ENCODE assay signal across 9 cellular contexts in the genomic region with DNA sequence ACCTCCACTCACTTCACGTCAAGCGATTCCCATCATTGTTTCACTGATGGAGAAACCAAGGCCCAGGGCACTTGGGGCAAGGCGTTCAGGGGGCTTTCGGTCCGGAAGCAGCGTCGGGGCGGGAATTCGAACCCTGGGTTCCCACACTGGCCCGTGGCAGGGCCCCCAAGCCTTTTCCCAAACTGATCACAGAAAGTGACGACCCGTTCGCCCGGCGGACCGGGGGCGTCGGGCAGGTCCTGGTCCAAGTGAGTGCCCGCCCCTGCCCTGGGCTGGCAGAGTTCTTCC. TPM values are rescaled to one million over a fixed set of nuclear protein-coding genes. Genes with fewer than 3 reads are reported as not detected.
A peak's percentile ranks its signal among the peaks of the same experiment; 100 is the strongest.
DNase-seq lines count a peak whose midpoint lies in the region; ATAC-seq and TF ChIP-seq lines count a peak whose summit lies in the region.
"Had no signal": no experiment of that assay in that cellular context is flagged by ENCODE, and none has a peak within 500 bp of the region (broad histone marks: within the 10 kb centered on the region; RNA-seq: fewer than 3 reads in every experiment).

No MANE protein-coding gene starts in this region.

- DNase-seq in GM12865 (ENCODE audit: low read depth) (no peak), dedifferentiated amniotic fluid mesenchymal stem cell (ENCODE audit: extremely low spot score) (no peak), NCI-H1694 treated with DMSO at 0.1 percent for 48 hours (lab: John Stamatoyannopoulos, UW) (no peak), DMS153 treated with DMSO at 0.1 percent for 48 hours (lab: John Stamatoyannopoulos, UW; ENCODE audit: unreplicated experiment) (no peak)

- H3K36me3 ChIP-seq in KOPT-K1 (ENCODE audit: insufficient read depth, low read length) (peaks cover 28% of the 10 kb centered on the region), duodenal mucosa (ENCODE audit: control insufficient read depth in 1 of 2, insufficient read depth in 2 of 2, low read length in 2 of 2) (peaks cover 12 to 26% of the 10 kb centered on the region in 2 donors), neutrophil (peaks cover 30% of the 10 kb centered on the region)

- peak overlapping the region; percentile 85 for H3K27ac ChIP-seq in KOPT-K1 (ENCODE audit: low read depth, low read length, poor library complexity, severe bottlenecking)
- peak overlapping the region; percentile 68 for H3K27ac ChIP-seq in duodenal mucosa (ENCODE audit: low read depth, low read length)
- H3K27ac ChIP-seq in neutrophil: peak overlapping the region; percentile 97

- H3K4me1 ChIP-seq in duodenal mucosa (ENCODE audit: control insufficient read depth in 1 of 2, insufficient read depth in 2 of 2, low read length in 2 of 2): peaks cover 11 to 18% of the 10 kb centered on the region in 2 donors
- peaks cover 21 to 23% of the 10 kb centered on the region in 2 experiments for H3K4me1 ChIP-seq in neutrophil (ENCODE audit: control insufficient read depth in 1 of 2, insufficient read depth in 1 of 2, low read depth in 1 of 2, low read length in 1 of 2)

- H3K4me3 ChIP-seq in GM12865 (ENCODE audit: low read depth, low read length): peak overlapping the region; percentile 74
- H3K4me3 ChIP-seq in duodenal mucosa (ENCODE audit: low read depth in 1 of 2, low read length in 2 of 2): peak overlapping the region; percentile 96 to 98
- peak overlapping the region; percentile 82 to 96 for H3K4me3 ChIP-seq in neutrophil (ENCODE audit: low read depth in 1 of 2, low read length in 1 of 2)

- H3K27me3 ChIP-seq in duodenal mucosa (ENCODE audit: control insufficient read depth in 1 of 2, insufficient read depth in 2 of 2, low read length in 2 of 2): no peaks in the 10 kb centered on the region
- peaks cover 28% of the 10 kb centered on the region for H3K27me3 ChIP-seq in neutrophil

- H3K9ac ChIP-seq in duodenal mucosa (ENCODE audit: low read depth in 1 of 2, low read length in 2 of 2): peak overlapping the region; percentile 94 to 97

- TF ChIP-seq CTCF in GM12865 (IDR thresholded peaks at IDR 0.05; ENCODE audit: insufficient read depth, low read depth, low read length, missing control alignments) (no peak), neutrophil (IDR thresholded peaks at IDR 0.05) (no peak)

- H3K9me3 ChIP-seq in KOPT-K1 (ENCODE audit: insufficient read depth, low read length, poor library complexity, severe bottlenecking) (no peaks in the 10 kb centered on the region), duodenal mucosa (ENCODE audit: control insufficient read depth in 1 of 2, low read length in 2 of 2) (no peaks in the 10 kb centered on the region), neutrophil (no peaks in the 10 kb centered on the region)

- ATAC-seq in esophagus mucosa: no peak

RNA-seq across cellular contexts. Expression of a gene that starts 0.9 kb away (rescaled TPM):
- total RNA-seq in esophagus mucosa: 29.0 TPM

RNA-seq across cellular contexts. Expression of a gene that starts 9.1 kb away (rescaled TPM):
- total RNA-seq in esophagus mucosa: 6.0 TPM
- total RNA-seq: SK-MEL-5 had no signal
